1 cellular context compared by ENCODE assay signal in the genomic region with DNA sequence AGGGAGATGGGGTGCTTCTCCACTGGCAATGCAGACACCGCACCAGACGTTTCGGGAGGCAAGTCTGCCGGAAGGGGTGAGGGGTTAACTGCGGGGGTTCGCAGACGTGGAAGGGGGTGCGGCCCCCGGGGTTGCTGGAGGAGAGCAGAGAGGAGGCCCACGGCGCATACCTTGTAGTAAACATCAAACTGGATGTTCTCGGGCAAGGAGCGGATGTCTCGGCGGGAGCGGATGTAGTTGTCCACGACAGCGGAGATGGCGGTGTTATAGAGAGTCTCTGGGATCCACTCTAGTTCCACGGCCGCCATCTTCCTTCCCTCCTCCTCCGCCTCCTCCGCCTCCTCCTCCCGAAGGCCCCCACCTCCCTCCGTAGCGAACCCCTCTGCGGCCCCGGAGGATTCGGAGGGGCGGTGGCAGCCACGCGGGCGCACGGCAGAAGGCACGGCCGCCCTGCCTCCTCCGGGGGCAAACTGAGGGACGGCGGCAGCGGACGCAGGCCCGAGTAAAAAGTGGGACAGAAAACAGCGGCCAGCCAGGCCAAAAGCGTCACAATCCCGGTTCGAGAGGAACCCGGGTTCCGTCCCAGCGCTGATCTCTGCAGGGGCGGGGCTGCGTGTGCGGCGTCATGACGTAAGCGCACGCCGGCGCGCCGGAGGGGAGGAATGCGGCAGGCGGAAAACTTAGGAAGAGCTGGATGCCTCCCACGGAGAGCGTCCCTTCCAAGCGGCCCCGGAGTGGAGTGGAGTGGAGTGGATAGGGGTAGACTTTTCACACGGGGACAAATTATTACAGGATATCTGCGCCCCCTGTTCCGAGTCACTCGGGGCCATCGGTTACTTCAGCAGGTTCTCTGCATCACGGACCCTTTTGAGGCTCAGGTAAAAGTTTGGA.
TF ChIP-seq lines count a peak whose summit lies in the region.

A gene with protein sequence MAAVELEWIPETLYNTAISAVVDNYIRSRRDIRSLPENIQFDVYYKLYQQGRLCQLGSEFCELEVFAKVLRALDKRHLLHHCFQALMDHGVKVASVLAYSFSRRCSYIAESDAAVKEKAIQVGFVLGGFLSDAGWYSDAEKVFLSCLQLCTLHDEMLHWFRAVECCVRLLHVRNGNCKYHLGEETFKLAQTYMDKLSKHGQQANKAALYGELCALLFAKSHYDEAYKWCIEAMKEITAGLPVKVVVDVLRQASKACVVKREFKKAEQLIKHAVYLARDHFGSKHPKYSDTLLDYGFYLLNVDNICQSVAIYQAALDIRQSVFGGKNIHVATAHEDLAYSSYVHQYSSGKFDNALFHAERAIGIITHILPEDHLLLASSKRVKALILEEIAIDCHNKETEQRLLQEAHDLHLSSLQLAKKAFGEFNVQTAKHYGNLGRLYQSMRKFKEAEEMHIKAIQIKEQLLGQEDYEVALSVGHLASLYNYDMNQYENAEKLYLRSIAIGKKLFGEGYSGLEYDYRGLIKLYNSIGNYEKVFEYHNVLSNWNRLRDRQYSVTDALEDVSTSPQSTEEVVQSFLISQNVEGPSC (minus strand): TSS at position 619 of the 891 bp plus-strand sequence. CDS start 311 bp downstream, at position 308.

TF ChIP-seq in K562, 482 proteins besides CTCF, POLR2A, EP300 and RAD21 (continued from another document and continues in another):
- no peak for TF ChIP-seq RBM25 (IDR thresholded peaks at IDR 0.05; ENCODE audit: low read depth, low read length, severe bottlenecking)
- TF ChIP-seq FOXK2 (conservative IDR thresholded peaks at IDR 0.05 in 1 of 2, IDR thresholded peaks at IDR 0.05 in 1 of 2; ENCODE audit: low read depth in 2 of 2): 0 out of 4 replicates have a peak, but pooled peaks of 1 of the 2 experiments have one; percentile 10
- TF ChIP-seq ZNF785 (CRISPR knock-in tag; IDR thresholded peaks at IDR 0.05): no peak
- peak; percentile 83 for TF ChIP-seq POLR2B (IDR thresholded peaks at IDR 0.05; ENCODE audit: low read depth, partially characterized antibody)
- no peak for TF ChIP-seq GATAD2B (IDR thresholded peaks at IDR 0.05; ENCODE audit: borderline replicate concordance)
- TF ChIP-seq, protein P1, sequence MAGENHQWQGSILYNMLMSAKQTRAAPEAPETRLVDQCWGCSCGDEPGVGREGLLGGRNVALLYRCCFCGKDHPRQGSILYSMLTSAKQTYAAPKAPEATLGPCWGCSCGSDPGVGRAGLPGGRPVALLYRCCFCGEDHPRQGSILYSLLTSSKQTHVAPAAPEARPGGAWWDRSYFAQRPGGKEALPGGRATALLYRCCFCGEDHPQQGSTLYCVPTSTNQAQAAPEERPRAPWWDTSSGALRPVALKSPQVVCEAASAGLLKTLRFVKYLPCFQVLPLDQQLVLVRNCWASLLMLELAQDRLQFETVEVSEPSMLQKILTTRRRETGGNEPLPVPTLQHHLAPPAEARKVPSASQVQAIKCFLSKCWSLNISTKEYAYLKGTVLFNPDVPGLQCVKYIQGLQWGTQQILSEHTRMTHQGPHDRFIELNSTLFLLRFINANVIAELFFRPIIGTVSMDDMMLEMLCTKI (IDR thresholded peaks at IDR 0.05; ENCODE audit: partially characterized antibody): no peak
- TF ChIP-seq MAFK (IDR thresholded peaks at IDR 0.05; ENCODE audit: low read length): no peak
- TF ChIP-seq NFYB (IDR thresholded peaks at IDR 0.05; ENCODE audit: extremely low read depth, insufficient read length): no peak
- TF ChIP-seq, protein P2, sequence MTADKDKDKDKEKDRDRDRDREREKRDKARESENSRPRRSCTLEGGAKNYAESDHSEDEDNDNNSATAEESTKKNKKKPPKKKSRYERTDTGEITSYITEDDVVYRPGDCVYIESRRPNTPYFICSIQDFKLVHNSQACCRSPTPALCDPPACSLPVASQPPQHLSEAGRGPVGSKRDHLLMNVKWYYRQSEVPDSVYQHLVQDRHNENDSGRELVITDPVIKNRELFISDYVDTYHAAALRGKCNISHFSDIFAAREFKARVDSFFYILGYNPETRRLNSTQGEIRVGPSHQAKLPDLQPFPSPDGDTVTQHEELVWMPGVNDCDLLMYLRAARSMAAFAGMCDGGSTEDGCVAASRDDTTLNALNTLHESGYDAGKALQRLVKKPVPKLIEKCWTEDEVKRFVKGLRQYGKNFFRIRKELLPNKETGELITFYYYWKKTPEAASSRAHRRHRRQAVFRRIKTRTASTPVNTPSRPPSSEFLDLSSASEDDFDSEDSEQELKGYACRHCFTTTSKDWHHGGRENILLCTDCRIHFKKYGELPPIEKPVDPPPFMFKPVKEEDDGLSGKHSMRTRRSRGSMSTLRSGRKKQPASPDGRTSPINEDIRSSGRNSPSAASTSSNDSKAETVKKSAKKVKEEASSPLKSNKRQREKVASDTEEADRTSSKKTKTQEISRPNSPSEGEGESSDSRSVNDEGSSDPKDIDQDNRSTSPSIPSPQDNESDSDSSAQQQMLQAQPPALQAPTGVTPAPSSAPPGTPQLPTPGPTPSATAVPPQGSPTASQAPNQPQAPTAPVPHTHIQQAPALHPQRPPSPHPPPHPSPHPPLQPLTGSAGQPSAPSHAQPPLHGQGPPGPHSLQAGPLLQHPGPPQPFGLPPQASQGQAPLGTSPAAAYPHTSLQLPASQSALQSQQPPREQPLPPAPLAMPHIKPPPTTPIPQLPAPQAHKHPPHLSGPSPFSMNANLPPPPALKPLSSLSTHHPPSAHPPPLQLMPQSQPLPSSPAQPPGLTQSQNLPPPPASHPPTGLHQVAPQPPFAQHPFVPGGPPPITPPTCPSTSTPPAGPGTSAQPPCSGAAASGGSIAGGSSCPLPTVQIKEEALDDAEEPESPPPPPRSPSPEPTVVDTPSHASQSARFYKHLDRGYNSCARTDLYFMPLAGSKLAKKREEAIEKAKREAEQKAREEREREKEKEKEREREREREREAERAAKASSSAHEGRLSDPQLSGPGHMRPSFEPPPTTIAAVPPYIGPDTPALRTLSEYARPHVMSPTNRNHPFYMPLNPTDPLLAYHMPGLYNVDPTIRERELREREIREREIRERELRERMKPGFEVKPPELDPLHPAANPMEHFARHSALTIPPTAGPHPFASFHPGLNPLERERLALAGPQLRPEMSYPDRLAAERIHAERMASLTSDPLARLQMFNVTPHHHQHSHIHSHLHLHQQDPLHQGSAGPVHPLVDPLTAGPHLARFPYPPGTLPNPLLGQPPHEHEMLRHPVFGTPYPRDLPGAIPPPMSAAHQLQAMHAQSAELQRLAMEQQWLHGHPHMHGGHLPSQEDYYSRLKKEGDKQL (CRISPR knock-in tag; IDR thresholded peaks at IDR 0.05; ENCODE audit: borderline replicate concordance): no peak
- peak; percentile 94 for TF ChIP-seq NCOA6 (IDR thresholded peaks at IDR 0.05)
- TF ChIP-seq ZBTB12 (CRISPR knock-in tag; IDR thresholded peaks at IDR 0.05): peak; percentile 76
- peak; percentile 81 for TF ChIP-seq POLR2H (tag; IDR thresholded peaks at IDR 0.05; ENCODE audit: low read depth)
- peak; percentile 81 for TF ChIP-seq ATF3 (IDR thresholded peaks at IDR 0.05)
- no peak for TF ChIP-seq ATF3 (CRISPR knock-in tag; conservative IDR thresholded peaks at IDR 0.05)
- no peak for TF ChIP-seq U2AF1 (optimal IDR thresholded peaks at IDR 0.05; ENCODE audit: low read depth, low read length)
- no peak for TF ChIP-seq ZNF23 (CRISPR knock-in tag; IDR thresholded peaks at IDR 0.05)
- TF ChIP-seq NFIC (IDR thresholded peaks at IDR 0.05): no peak
- TF ChIP-seq, protein P3, sequence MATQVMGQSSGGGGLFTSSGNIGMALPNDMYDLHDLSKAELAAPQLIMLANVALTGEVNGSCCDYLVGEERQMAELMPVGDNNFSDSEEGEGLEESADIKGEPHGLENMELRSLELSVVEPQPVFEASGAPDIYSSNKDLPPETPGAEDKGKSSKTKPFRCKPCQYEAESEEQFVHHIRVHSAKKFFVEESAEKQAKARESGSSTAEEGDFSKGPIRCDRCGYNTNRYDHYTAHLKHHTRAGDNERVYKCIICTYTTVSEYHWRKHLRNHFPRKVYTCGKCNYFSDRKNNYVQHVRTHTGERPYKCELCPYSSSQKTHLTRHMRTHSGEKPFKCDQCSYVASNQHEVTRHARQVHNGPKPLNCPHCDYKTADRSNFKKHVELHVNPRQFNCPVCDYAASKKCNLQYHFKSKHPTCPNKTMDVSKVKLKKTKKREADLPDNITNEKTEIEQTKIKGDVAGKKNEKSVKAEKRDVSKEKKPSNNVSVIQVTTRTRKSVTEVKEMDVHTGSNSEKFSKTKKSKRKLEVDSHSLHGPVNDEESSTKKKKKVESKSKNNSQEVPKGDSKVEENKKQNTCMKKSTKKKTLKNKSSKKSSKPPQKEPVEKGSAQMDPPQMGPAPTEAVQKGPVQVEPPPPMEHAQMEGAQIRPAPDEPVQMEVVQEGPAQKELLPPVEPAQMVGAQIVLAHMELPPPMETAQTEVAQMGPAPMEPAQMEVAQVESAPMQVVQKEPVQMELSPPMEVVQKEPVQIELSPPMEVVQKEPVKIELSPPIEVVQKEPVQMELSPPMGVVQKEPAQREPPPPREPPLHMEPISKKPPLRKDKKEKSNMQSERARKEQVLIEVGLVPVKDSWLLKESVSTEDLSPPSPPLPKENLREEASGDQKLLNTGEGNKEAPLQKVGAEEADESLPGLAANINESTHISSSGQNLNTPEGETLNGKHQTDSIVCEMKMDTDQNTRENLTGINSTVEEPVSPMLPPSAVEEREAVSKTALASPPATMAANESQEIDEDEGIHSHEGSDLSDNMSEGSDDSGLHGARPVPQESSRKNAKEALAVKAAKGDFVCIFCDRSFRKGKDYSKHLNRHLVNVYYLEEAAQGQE (CRISPR knock-in tag; IDR thresholded peaks at IDR 0.05; ENCODE audit: low read depth): no peak
- no peak for TF ChIP-seq ZNF830 (CRISPR knock-in tag; IDR thresholded peaks at IDR 0.05)
- TF ChIP-seq ETS2 (tag; IDR thresholded peaks at IDR 0.05; ENCODE audit: borderline replicate concordance, poor library complexity, severe bottlenecking): no peak
- TF ChIP-seq SMARCE1 (IDR thresholded peaks at IDR 0.05): peak; percentile 35; the same call in 1 of the 2 replicates
- no peak for TF ChIP-seq CBX2 (IDR thresholded peaks at IDR 0.05; ENCODE audit: insufficient read depth, low read length, poor library complexity, severe bottlenecking)
- no peak for TF ChIP-seq ZNF24 (IDR thresholded peaks at IDR 0.05)
- TF ChIP-seq, protein P4, sequence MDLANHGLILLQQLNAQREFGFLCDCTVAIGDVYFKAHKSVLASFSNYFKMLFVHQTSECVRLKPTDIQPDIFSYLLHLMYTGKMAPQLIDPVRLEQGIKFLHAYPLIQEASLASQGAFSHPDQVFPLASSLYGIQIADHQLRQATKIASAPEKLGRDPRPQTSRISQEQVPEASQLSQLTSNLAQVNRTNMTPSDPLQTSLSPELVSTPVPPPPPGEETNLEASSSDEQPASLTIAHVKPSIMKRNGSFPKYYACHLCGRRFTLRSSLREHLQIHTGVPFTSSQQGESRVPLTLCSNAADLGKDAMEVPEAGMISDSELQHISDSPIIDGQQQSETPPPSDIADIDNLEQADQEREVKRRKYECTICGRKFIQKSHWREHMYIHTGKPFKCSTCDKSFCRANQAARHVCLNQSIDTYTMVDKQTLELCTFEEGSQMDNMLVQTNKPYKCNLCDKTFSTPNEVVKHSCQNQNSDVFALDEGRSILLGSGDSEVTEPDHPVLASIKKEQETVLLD (IDR thresholded peaks at IDR 0.05): peak; percentile 98
